In the genomic region with DNA sequence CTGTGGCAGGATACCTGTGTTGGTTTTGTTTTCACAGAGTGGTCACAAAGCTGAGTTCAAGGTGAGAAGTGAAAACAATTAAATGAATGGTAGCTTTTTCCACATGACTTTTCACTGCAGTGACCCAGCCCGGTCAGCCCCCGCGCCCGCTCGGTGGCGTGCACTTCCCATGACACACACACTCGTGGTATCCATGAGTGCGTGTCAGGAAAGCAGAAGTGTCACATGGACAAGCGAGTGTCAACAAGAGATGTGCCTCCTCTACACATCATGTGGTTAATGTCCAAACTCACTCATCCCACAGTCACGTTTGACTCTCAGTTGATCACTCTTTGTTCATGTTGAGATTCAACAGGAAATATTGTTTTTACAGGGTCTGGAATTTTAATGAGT, we compare ENCODE assay signal across 1 cellular context.
TF ChIP-seq lines count a peak whose summit lies in the region.

No MANE protein-coding gene starts in this region.

TF ChIP-seq in GM12878, 131 proteins besides CTCF, POLR2A, EP300 and RAD21 (continued from another document and continues in another):
- TF ChIP-seq ATF2 (IDR thresholded peaks at IDR 0.05; ENCODE audit: low read length) (peak; percentile 91), RCOR1 (conservative IDR thresholded peaks at IDR 0.05; ENCODE audit: low read depth, low read length) (no peak), SUPT20H (IDR thresholded peaks at IDR 0.05; ENCODE audit: borderline replicate concordance, control insufficient read depth, low read depth, low read length) (no peak), BMI1 (IDR thresholded peaks at IDR 0.05; ENCODE audit: borderline replicate concordance) (peak; percentile 77), YBX1 (IDR thresholded peaks at IDR 0.05) (no peak), TCF7 (IDR thresholded peaks at IDR 0.05; ENCODE audit: borderline replicate concordance) (no peak), ZBTB4 (CRISPR knock-in tag; IDR thresholded peaks at IDR 0.05) (no peak), MTA3 (IDR thresholded peaks at IDR 0.05; ENCODE audit: borderline replicate concordance, low read length) (peak; percentile 88), SP1 (IDR thresholded peaks at IDR 0.05; ENCODE audit: low read depth, low read length) (peak; percentile 86), IKZF1 (conservative IDR thresholded peaks at IDR 0.05) (peak; percentile 99), ZNF217 (IDR thresholded peaks at IDR 0.05) (no peak), EZH2 (IDR thresholded peaks at IDR 0.05; ENCODE audit: borderline replicate concordance, control insufficient read depth, low read depth, low read length) (no peak), NBN (IDR thresholded peaks at IDR 0.05) (0 out of 2 replicates have a peak, but pooled peaks have one; percentile 89), USF2 (IDR thresholded peaks at IDR 0.05; ENCODE audit: borderline replicate concordance, low read depth, low read length) (peak; percentile 60), JUNB (IDR thresholded peaks at IDR 0.05) (0 out of 2 replicates have a peak, but pooled peaks have one; percentile 27), FOS (IDR thresholded peaks at IDR 0.05; ENCODE audit: borderline replicate concordance, extremely low read depth, insufficient read length) (no peak), SRF (IDR thresholded peaks at IDR 0.05; ENCODE audit: low read depth in 2 of 2, low read length in 2 of 2) (no peak), ZNF687 (IDR thresholded peaks at IDR 0.05) (peak; percentile 100), ZNF207 (IDR thresholded peaks at IDR 0.05; ENCODE audit: borderline replicate concordance) (no peak; the same call in 1 of the 2 replicates), PBX3 (IDR thresholded peaks at IDR 0.05; ENCODE audit: insufficient replicate concordance, low read depth, low read length) (peak; percentile 15), SIN3A (IDR thresholded peaks at IDR 0.05; ENCODE audit: low read depth, low read length) (no peak), MLLT1 (IDR thresholded peaks at IDR 0.05) (peak; percentile 30; the same call in 1 of the 2 replicates), HSF1 (IDR thresholded peaks at IDR 0.05; ENCODE audit: low read depth, low read length) (no peak), TBL1XR1 (IDR thresholded peaks at IDR 0.05; ENCODE audit: low read depth, low read length) (peak; percentile 26; the same call in 1 of the 2 replicates), SMAD5 (IDR thresholded peaks at IDR 0.05; ENCODE audit: low read depth) (no peak), ZNF274 (IDR thresholded peaks at IDR 0.05; ENCODE audit: insufficient read depth, insufficient read length) (no peak), RUNX3 (IDR thresholded peaks at IDR 0.05; ENCODE audit: low read length) (peak; percentile 85), CHD1 (IDR thresholded peaks at IDR 0.05; ENCODE audit: low read depth, low read length) (no peak), FOXK2 (IDR thresholded peaks at IDR 0.05) (peak; percentile 89; the same call in 1 of the 2 replicates), SPI1 (IDR thresholded peaks at IDR 0.05; ENCODE audit: borderline replicate concordance, insufficient read depth, low read depth, low read length) (peak; percentile 72), MXI1 (IDR thresholded peaks at IDR 0.05; ENCODE audit: low read depth, low read length) (peak; percentile 86)
- TF ChIP-seq, protein P1, sequence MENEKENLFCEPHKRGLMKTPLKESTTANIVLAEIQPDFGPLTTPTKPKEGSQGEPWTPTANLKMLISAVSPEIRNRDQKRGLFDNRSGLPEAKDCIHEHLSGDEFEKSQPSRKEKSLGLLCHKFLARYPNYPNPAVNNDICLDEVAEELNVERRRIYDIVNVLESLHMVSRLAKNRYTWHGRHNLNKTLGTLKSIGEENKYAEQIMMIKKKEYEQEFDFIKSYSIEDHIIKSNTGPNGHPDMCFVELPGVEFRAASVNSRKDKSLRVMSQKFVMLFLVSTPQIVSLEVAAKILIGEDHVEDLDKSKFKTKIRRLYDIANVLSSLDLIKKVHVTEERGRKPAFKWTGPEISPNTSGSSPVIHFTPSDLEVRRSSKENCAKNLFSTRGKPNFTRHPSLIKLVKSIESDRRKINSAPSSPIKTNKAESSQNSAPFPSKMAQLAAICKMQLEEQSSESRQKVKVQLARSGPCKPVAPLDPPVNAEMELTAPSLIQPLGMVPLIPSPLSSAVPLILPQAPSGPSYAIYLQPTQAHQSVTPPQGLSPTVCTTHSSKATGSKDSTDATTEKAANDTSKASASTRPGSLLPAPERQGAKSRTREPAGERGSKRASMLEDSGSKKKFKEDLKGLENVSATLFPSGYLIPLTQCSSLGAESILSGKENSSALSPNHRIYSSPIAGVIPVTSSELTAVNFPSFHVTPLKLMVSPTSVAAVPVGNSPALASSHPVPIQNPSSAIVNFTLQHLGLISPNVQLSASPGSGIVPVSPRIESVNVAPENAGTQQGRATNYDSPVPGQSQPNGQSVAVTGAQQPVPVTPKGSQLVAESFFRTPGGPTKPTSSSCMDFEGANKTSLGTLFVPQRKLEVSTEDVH (IDR thresholded peaks at IDR 0.05; ENCODE audit: low read depth, partially characterized antibody) = peak; percentile 74
- TF ChIP-seq, protein P2, sequence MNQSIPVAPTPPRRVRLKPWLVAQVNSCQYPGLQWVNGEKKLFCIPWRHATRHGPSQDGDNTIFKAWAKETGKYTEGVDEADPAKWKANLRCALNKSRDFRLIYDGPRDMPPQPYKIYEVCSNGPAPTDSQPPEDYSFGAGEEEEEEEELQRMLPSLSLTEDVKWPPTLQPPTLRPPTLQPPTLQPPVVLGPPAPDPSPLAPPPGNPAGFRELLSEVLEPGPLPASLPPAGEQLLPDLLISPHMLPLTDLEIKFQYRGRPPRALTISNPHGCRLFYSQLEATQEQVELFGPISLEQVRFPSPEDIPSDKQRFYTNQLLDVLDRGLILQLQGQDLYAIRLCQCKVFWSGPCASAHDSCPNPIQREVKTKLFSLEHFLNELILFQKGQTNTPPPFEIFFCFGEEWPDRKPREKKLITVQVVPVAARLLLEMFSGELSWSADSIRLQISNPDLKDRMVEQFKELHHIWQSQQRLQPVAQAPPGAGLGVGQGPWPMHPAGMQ (IDR thresholded peaks at IDR 0.05; ENCODE audit: borderline replicate concordance) = no peak; the same call in 1 of the 2 replicates
